ENCODE assay signal across 11 cellular contexts in genomic region chr7:2979951-2980350, GRCh38.
DNase-seq lines count a peak whose midpoint lies in the region; ATAC-seq and TF ChIP-seq lines count a peak whose summit lies in the region.
"Had no signal": no experiment of that assay in that cellular context is flagged by ENCODE, and none has a peak within 500 bp of the region (broad histone marks: within the 10 kb centered on the region; RNA-seq: fewer than 3 reads in every experiment).

No MANE protein-coding gene starts in this region.

- no peak for TF ChIP-seq CTCF in neural crest cell (conservative IDR thresholded peaks at IDR 0.05)

- CTCF ChIA-PET in CD8-positive, alpha-beta memory T cell (lab: Charles Lee) = no interaction called here

- POLR2A ChIA-PET in CD8-positive, alpha-beta memory T cell (lab: Charles Lee) = no interaction called here

- H3K27me3 Mint-ChIP-seq in CD8-positive, alpha-beta memory T cell = no peaks in the 10 kb centered on the region
- H3K27me3 Mint-ChIP-seq in IgD-negative memory B cell (no peaks in the 10 kb centered on the region), neural crest cell (ENCODE audit: low read depth) (no peaks in the 10 kb centered on the region)
- H3K27me3 Mint-ChIP-seq in activated naive CD8-positive, alpha-beta T cell treated with anti-CD3 and anti-CD28 coated beads, Interleukin-2, amount 50 U/mL, for 24 hours = no peaks in the 10 kb centered on the region

- H3K27ac Mint-ChIP-seq in CD8-positive, alpha-beta memory T cell = peak overlapping the region in 6 of 8 donors; percentile 38 to 83 (median 68)
- peak overlapping the region; percentile 90 to 98 (median 94) for H3K27ac Mint-ChIP-seq in IgD-negative memory B cell
- peak overlapping the region; percentile 81 for H3K27ac Mint-ChIP-seq in activated naive CD8-positive, alpha-beta T cell treated with anti-CD3 and anti-CD28 coated beads, Interleukin-2, amount 50 U/mL, for 24 hours
- peak overlapping the region; percentile 62 for H3K27ac Mint-ChIP-seq in neural crest cell (ENCODE audit: unreplicated experiment)

- H3K27ac ChIP-seq in CD8-positive, alpha-beta memory T cell (ENCODE audit: low read depth, low read length) = no peak overlapping the region
- H3K27ac ChIP-seq: hepatocyte had no signal

- H3K9me3 ChIP-seq in CD8-positive, alpha-beta memory T cell (ENCODE audit: low read length) = no peaks in the 10 kb centered on the region

- no peak overlapping the region for H3K4me3 ChIP-seq in CD8-positive, alpha-beta memory T cell (ENCODE audit: low read length)
- H3K4me3 ChIP-seq: hepatocyte had no signal

- H3K4me1 ChIP-seq in CD8-positive, alpha-beta memory T cell (ENCODE audit: insufficient read depth, low read length) = peaks cover 63% of the 10 kb centered on the region

- peak overlapping the region in 5 of 7 donors; percentile 14 to 61 (median 26) for H3K4me3 Mint-ChIP-seq in CD8-positive, alpha-beta memory T cell
- H3K4me3 Mint-ChIP-seq in IgD-negative memory B cell (peak overlapping the region; percentile 88 to 99 (median 91)), neural crest cell (no peak overlapping the region)
- peak overlapping the region; percentile 76 for H3K4me3 Mint-ChIP-seq in activated naive CD8-positive, alpha-beta T cell treated with anti-CD3 and anti-CD28 coated beads, Interleukin-2, amount 50 U/mL, for 24 hours

- H3K4me1 Mint-ChIP-seq in CD8-positive, alpha-beta memory T cell = peaks cover 65 to 86% (median 79%) of the 10 kb centered on the region in 3 donors
- H3K4me1 Mint-ChIP-seq in IgD-negative memory B cell = peaks cover 36 to 56% (median 53%) of the 10 kb centered on the region in 3 donors
- H3K4me1 Mint-ChIP-seq in activated naive CD8-positive, alpha-beta T cell treated with anti-CD3 and anti-CD28 coated beads, Interleukin-2, amount 50 U/mL, for 24 hours = peaks cover 86% of the 10 kb centered on the region
- H3K4me1 Mint-ChIP-seq in neural crest cell = peaks cover 5% of the 10 kb centered on the region

- H3K27me3 ChIP-seq in CD8-positive, alpha-beta memory T cell (ENCODE audit: insufficient read depth, low read length, poor library complexity, severe bottlenecking) = no peaks in the 10 kb centered on the region
- H3K27me3 ChIP-seq: hepatocyte had no signal

- no peak for DNase-seq in CD8-positive, alpha-beta memory T cell
- DNase-seq in activated naive CD8-positive, alpha-beta T cell treated with anti-CD3 and anti-CD28 coated beads, Interleukin-2, amount 50 U/mL, for 24 hours = no peak
- no peak for DNase-seq in neural crest cell (ENCODE audit: low read depth, low spot score)
- DNase-seq in erythroblast (lab: John Stamatoyannopoulos, UW) = no peak
- DNase-seq: NCI-H524 treated with DMSO at 0.1 percent for 48 hours; stimulated activated CD4-positive, alpha-beta T cell treated with anti-CD3 and anti-CD28 coated beads, Interleukin-1b, Interleukin-23, amount 100 ng/mL, for 48 hours had no signal

- H3K36me3 ChIP-seq in CD8-positive, alpha-beta memory T cell (ENCODE audit: insufficient read depth, low read length) = peaks cover 10% of the 10 kb centered on the region

- H3K9me3 Mint-ChIP-seq in CD8-positive, alpha-beta memory T cell = no peaks in the 10 kb centered on the region
- H3K9me3 Mint-ChIP-seq in IgD-negative memory B cell = peaks cover 0 to 3% (median 0%) of the 10 kb centered on the region in 3 donors
- H3K9me3 Mint-ChIP-seq in activated naive CD8-positive, alpha-beta T cell treated with anti-CD3 and anti-CD28 coated beads, Interleukin-2, amount 50 U/mL, for 24 hours = no peaks in the 10 kb centered on the region
- no peaks in the 10 kb centered on the region for H3K9me3 Mint-ChIP-seq in neural crest cell

- no peak for TF ChIP-seq POLR2A in erythroblast (IDR thresholded peaks at IDR 0.05; ENCODE audit: low read length)

- no peak for ATAC-seq in activated naive CD8-positive, alpha-beta T cell treated with anti-CD3 and anti-CD28 coated beads, Interleukin-2, amount 50 U/mL, for 24 hours
- ATAC-seq in GM21576 (IDR thresholded peaks at IDR 0.05; ENCODE audit: unreplicated experiment) = no peak
- ATAC-seq in GM19351 (IDR thresholded peaks at IDR 0.05; ENCODE audit: unreplicated experiment) = no peak
- ATAC-seq: HCT116 had no signal

- H3K36me3 Mint-ChIP-seq in CD8-positive, alpha-beta memory T cell = peaks cover 0 to 47% (median 4%) of the 10 kb centered on the region in 3 donors
- H3K36me3 Mint-ChIP-seq in IgD-negative memory B cell (peaks cover 9% of the 10 kb centered on the region), neural crest cell (ENCODE audit: low read depth) (no peaks in the 10 kb centered on the region)
- peaks cover 34% of the 10 kb centered on the region for H3K36me3 Mint-ChIP-seq in activated naive CD8-positive, alpha-beta T cell treated with anti-CD3 and anti-CD28 coated beads, Interleukin-2, amount 50 U/mL, for 24 hours (ENCODE audit: low read depth)
